Comparison of ENCODE assay signal across 25 cellular contexts in the genomic region with DNA sequence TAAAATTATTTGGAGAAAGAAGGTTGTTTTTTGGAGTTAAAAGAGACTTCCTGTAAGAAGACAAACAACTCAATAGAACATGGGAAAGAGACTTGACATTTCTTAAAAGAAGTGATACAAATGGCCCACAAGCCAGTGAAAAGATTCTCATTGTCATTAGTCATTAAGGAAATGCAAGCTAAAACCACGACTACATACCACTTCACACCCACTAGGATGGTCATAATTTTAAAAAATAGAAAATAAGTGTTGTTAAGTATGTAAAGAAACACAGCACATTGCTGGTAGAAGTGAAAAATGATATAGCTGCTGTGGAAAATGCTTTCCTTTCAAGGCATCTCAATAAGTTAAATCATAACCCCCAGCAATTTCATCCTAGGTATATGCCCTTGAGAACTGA. TPM values are rescaled to one million over a fixed set of nuclear protein-coding genes. Genes with fewer than 3 reads are reported as not detected.
DNase-seq lines count a peak whose midpoint lies in the region; ATAC-seq and TF ChIP-seq lines count a peak whose summit lies in the region.
"Had no signal": no experiment of that assay in that cellular context is flagged by ENCODE, and none has a peak within 500 bp of the region (broad histone marks: within the 10 kb centered on the region; RNA-seq: fewer than 3 reads in every experiment).

No MANE protein-coding gene starts in this region.

- peaks cover 48% of the 10 kb centered on the region for H3K4me1 Mint-ChIP-seq in activated CD4-positive, alpha-beta memory T cell treated with anti-CD3 and anti-CD28 coated beads, Interleukin-2, amount 10 ng/mL, durations not matched to agents 7 days and 5 days
- peaks cover 5% of the 10 kb centered on the region for H3K4me1 Mint-ChIP-seq in activated CD4-positive, alpha-beta memory T cell treated with anti-CD3 and anti-CD28 coated beads for 36 hours (ENCODE audit: low read depth)
- H3K4me1 Mint-ChIP-seq in T-helper 1 cell treated with Interleukin-12 subunit alpha and Interleukin-12 subunit beta and Interleukin-4 antibody, amounts not matched to agents 30 μg/mL and 1 μg/mL, for 36 hours (ENCODE audit: low read depth) = peaks cover 18% of the 10 kb centered on the region
- H3K4me1 Mint-ChIP-seq in immature natural killer cell (peaks cover 78 to 99% of the 10 kb centered on the region in 2 donors), nephron progenitor cell (no peaks in the 10 kb centered on the region)
- H3K4me1 Mint-ChIP-seq in stimulated activated naive CD8-positive, alpha-beta T cell treated with anti-CD3 and anti-CD28 coated beads, Interleukin-15, amount 100 ng/mL, for 72 hours = peaks cover 8% of the 10 kb centered on the region

- no peak for TF ChIP-seq CTCF in nephron progenitor cell (IDR thresholded peaks at IDR 0.05)

- CTCF ChIA-PET in activated CD4-positive, alpha-beta memory T cell treated with anti-CD3 and anti-CD28 coated beads, Interleukin-2, amount 10 ng/mL, durations not matched to agents 7 days and 5 days (lab: Charles Lee) = interaction anchor here (0.5 to 3.6 kb wide), 7 partner anchors 10 to 144 kb away, joined by 3 to 24 read pairs (median 8); a partner anchor contains a TSS
- CTCF ChIA-PET in activated CD4-positive, alpha-beta memory T cell treated with anti-CD3 and anti-CD28 coated beads for 36 hours (lab: Charles Lee) = interaction anchor here (0.6 to 1.2 kb wide), 3 partner anchors 9 to 89 kb away, joined by 3 to 4 read pairs (median 3); no protein-coding TSS in a partner anchor

- POLR2A ChIA-PET in activated CD4-positive, alpha-beta memory T cell treated with anti-CD3 and anti-CD28 coated beads, Interleukin-2, amount 10 ng/mL, durations not matched to agents 7 days and 5 days (lab: Charles Lee) = interaction anchor here (1.0 to 2.5 kb wide), 4 partner anchors 10 to 732 kb away, joined by 3 to 13 read pairs (median 4); a partner anchor contains a TSS
- POLR2A ChIA-PET in activated CD4-positive, alpha-beta memory T cell treated with anti-CD3 and anti-CD28 coated beads for 36 hours (lab: Charles Lee) = interaction anchor here (0.6 kb wide), 1 partner anchor 263 kb away, joined by 3 read pairs; no protein-coding TSS in a partner anchor

- no peak for DNase-seq in activated CD4-positive, alpha-beta memory T cell treated with anti-CD3 and anti-CD28 coated beads, Interleukin-2, amount 10 ng/mL, durations not matched to agents 7 days and 5 days
- no peak for DNase-seq in activated CD4-positive, alpha-beta memory T cell treated with anti-CD3 and anti-CD28 coated beads for 36 hours
- peak; percentile 77 to 78 (median 78) for DNase-seq in immature natural killer cell
- DNase-seq in stimulated activated naive CD8-positive, alpha-beta T cell treated with anti-CD3 and anti-CD28 coated beads, Interleukin-15, amount 100 ng/mL, for 72 hours = no peak
- no peak for DNase-seq in HPDE6-E6E7 (ENCODE audit: extremely low spot score)
- DNase-seq in RPMI8226 = no peak
- DNase-seq in nephron progenitor cell = no peak
- DNase-seq: activated naive CD8-positive, alpha-beta T cell treated with anti-CD3 and anti-CD28 coated beads, Interleukin-2, amount 10 ng/mL, durations not matched to agents 7 days and 5 days; BE2C; cerebellar nuclear complex; dorsolateral prefrontal cortex; glutamatergic neuron; H9; Karpas-422; kidney; lower lobe of right lung; mucosa of descending colon; NCI-H1092 treated with DMSO at 0.1 percent for 48 hours; NCI-H2081; upper lobe of right lung had no signal

- intact Hi-C loops in activated CD4-positive, alpha-beta memory T cell treated with anti-CD3 and anti-CD28 coated beads for 36 hours (cut with micrococcal nuclease) = loop anchor here (2.0 to 5.0 kb wide), 2 partner anchors 45 to 532 kb away; a partner anchor contains a TSS

- peak overlapping the region; percentile 85 for H3K27ac Mint-ChIP-seq in activated CD4-positive, alpha-beta memory T cell treated with anti-CD3 and anti-CD28 coated beads, Interleukin-2, amount 10 ng/mL, durations not matched to agents 7 days and 5 days
- no peak overlapping the region for H3K27ac Mint-ChIP-seq in activated CD4-positive, alpha-beta memory T cell treated with anti-CD3 and anti-CD28 coated beads for 36 hours
- peak overlapping the region; percentile 52 for H3K27ac Mint-ChIP-seq in T-helper 1 cell treated with Interleukin-12 subunit alpha and Interleukin-12 subunit beta and Interleukin-4 antibody, amounts not matched to agents 30 μg/mL and 1 μg/mL, for 36 hours
- peak overlapping the region; percentile 91 to 99 (median 96) for H3K27ac Mint-ChIP-seq in immature natural killer cell
- no peak overlapping the region for H3K27ac Mint-ChIP-seq in stimulated activated naive CD8-positive, alpha-beta T cell treated with anti-CD3 and anti-CD28 coated beads, Interleukin-15, amount 100 ng/mL, for 72 hours
- no peak overlapping the region for H3K27ac Mint-ChIP-seq in nephron progenitor cell
- H3K27ac Mint-ChIP-seq: activated T-cell treated with anti-CD3 and anti-CD28 coated beads, Interleukin-2, amount 50 U/mL, for 72 hours; H9; WTC11 had no signal

- peaks cover 12% of the 10 kb centered on the region for H3K9me3 Mint-ChIP-seq in activated CD4-positive, alpha-beta memory T cell treated with anti-CD3 and anti-CD28 coated beads, Interleukin-2, amount 10 ng/mL, durations not matched to agents 7 days and 5 days
- H3K9me3 Mint-ChIP-seq in activated CD4-positive, alpha-beta memory T cell treated with anti-CD3 and anti-CD28 coated beads for 36 hours = no peaks in the 10 kb centered on the region
- H3K9me3 Mint-ChIP-seq in T-helper 1 cell treated with Interleukin-12 subunit alpha and Interleukin-12 subunit beta and Interleukin-4 antibody, amounts not matched to agents 30 μg/mL and 1 μg/mL, for 36 hours = peaks cover 11% of the 10 kb centered on the region
- H3K9me3 Mint-ChIP-seq in immature natural killer cell (peaks cover 0 to 15% (median 5%) of the 10 kb centered on the region in 6 donors), nephron progenitor cell (peaks cover 14% of the 10 kb centered on the region)
- H3K9me3 Mint-ChIP-seq in stimulated activated naive CD8-positive, alpha-beta T cell treated with anti-CD3 and anti-CD28 coated beads, Interleukin-15, amount 100 ng/mL, for 72 hours = no peaks in the 10 kb centered on the region
- H3K9me3 Mint-ChIP-seq: activated naive CD8-positive, alpha-beta T cell treated with anti-CD3 and anti-CD28 coated beads, Interleukin-2, amount 10 ng/mL, durations not matched to agents 7 days and 5 days; activated T-cell treated with anti-CD3 and anti-CD28 coated beads, Interleukin-2, amount 50 U/mL, for 72 hours; H9; WTC11 had no signal

- peaks cover 2% of the 10 kb centered on the region for H3K27me3 Mint-ChIP-seq in activated CD4-positive, alpha-beta memory T cell treated with anti-CD3 and anti-CD28 coated beads, Interleukin-2, amount 10 ng/mL, durations not matched to agents 7 days and 5 days
- no peaks in the 10 kb centered on the region for H3K27me3 Mint-ChIP-seq in activated CD4-positive, alpha-beta memory T cell treated with anti-CD3 and anti-CD28 coated beads for 36 hours
- H3K27me3 Mint-ChIP-seq in T-helper 1 cell treated with Interleukin-12 subunit alpha and Interleukin-12 subunit beta and Interleukin-4 antibody, amounts not matched to agents 30 μg/mL and 1 μg/mL, for 36 hours (ENCODE audit: low read depth) = peaks cover 3% of the 10 kb centered on the region
- H3K27me3 Mint-ChIP-seq in immature natural killer cell (ENCODE audit: low read depth in 3 of 3) (peaks cover 2 to 16% (median 5%) of the 10 kb centered on the region in 3 donors), nephron progenitor cell (ENCODE audit: low read depth, poor library complexity) (peaks cover 3% of the 10 kb centered on the region)
- H3K27me3 Mint-ChIP-seq in stimulated activated naive CD8-positive, alpha-beta T cell treated with anti-CD3 and anti-CD28 coated beads, Interleukin-15, amount 100 ng/mL, for 72 hours = no peaks in the 10 kb centered on the region
- H3K27me3 Mint-ChIP-seq: activated naive CD8-positive, alpha-beta T cell treated with anti-CD3 and anti-CD28 coated beads, Interleukin-2, amount 10 ng/mL, durations not matched to agents 7 days and 5 days had no signal

- no peak overlapping the region for H3K4me3 Mint-ChIP-seq in activated CD4-positive, alpha-beta memory T cell treated with anti-CD3 and anti-CD28 coated beads, Interleukin-2, amount 10 ng/mL, durations not matched to agents 7 days and 5 days
- H3K4me3 Mint-ChIP-seq in activated CD4-positive, alpha-beta memory T cell treated with anti-CD3 and anti-CD28 coated beads for 36 hours = no peak overlapping the region
- no peak overlapping the region for H3K4me3 Mint-ChIP-seq in T-helper 1 cell treated with Interleukin-12 subunit alpha and Interleukin-12 subunit beta and Interleukin-4 antibody, amounts not matched to agents 30 μg/mL and 1 μg/mL, for 36 hours
- H3K4me3 Mint-ChIP-seq in immature natural killer cell (peak overlapping the region; percentile 45 to 84 (median 76)), nephron progenitor cell (no peak overlapping the region)
- H3K4me3 Mint-ChIP-seq in stimulated activated naive CD8-positive, alpha-beta T cell treated with anti-CD3 and anti-CD28 coated beads, Interleukin-15, amount 100 ng/mL, for 72 hours = no peak overlapping the region
- H3K4me3 Mint-ChIP-seq: H9, WTC11 had no signal

- ATAC-seq in stimulated activated naive CD8-positive, alpha-beta T cell treated with anti-CD3 and anti-CD28 coated beads, Interleukin-15, amount 100 ng/mL, for 72 hours = peak; percentile 48
- ATAC-seq: GM12878, Right ventricle myocardium inferior, WTC11 had no signal

- H3K36me3 Mint-ChIP-seq in activated CD4-positive, alpha-beta memory T cell treated with anti-CD3 and anti-CD28 coated beads, Interleukin-2, amount 10 ng/mL, durations not matched to agents 7 days and 5 days (ENCODE audit: low read depth) = peaks cover 15% of the 10 kb centered on the region
- no peaks in the 10 kb centered on the region for H3K36me3 Mint-ChIP-seq in activated CD4-positive, alpha-beta memory T cell treated with anti-CD3 and anti-CD28 coated beads for 36 hours
- peaks cover 11% of the 10 kb centered on the region for H3K36me3 Mint-ChIP-seq in T-helper 1 cell treated with Interleukin-12 subunit alpha and Interleukin-12 subunit beta and Interleukin-4 antibody, amounts not matched to agents 30 μg/mL and 1 μg/mL, for 36 hours (ENCODE audit: low read depth)
- H3K36me3 Mint-ChIP-seq in immature natural killer cell = peaks cover 14 to 27% (median 17%) of the 10 kb centered on the region in 3 donors
- no peaks in the 10 kb centered on the region for H3K36me3 Mint-ChIP-seq in nephron progenitor cell (ENCODE audit: low read depth)
- H3K36me3 Mint-ChIP-seq: WTC11 had no signal

RNA-seq across cellular contexts. Expression of a gene that starts 44.4 kb away (rescaled TPM):
- 10 to 100 TPM; 20.6 TPM for total RNA-seq in activated CD4-positive, alpha-beta memory T cell treated with anti-CD3 and anti-CD28 coated beads, Interleukin-2, amount 10 ng/mL, durations not matched to agents 7 days and 5 days
- total RNA-seq in activated CD4-positive, alpha-beta memory T cell treated with anti-CD3 and anti-CD28 coated beads for 36 hours = 10 to 100 TPM; 11.6 to 13.5 TPM
- polyA plus RNA-seq in immature natural killer cell = 10 to 100 TPM; 14.1 to 32.9 (median 24.2) TPM

Comparison
In these comparisons a context has a peak if more than half of its experiments do, and no peak if none do; other contexts are left out.
1. H3K27ac Mint-ChIP-seq: peak in activated CD4-positive, alpha-beta memory T cell treated with anti-CD3 and anti-CD28 coated beads, Interleukin-2, amount 10 ng/mL, durations not matched to agents 7 days and 5 days (single experiment), T-helper 1 cell treated with Interleukin-12 subunit alpha and Interleukin-12 subunit beta and Interleukin-4 antibody, amounts not matched to agents 30 μg/mL and 1 μg/mL, for 36 hours (single experiment) and immature natural killer cell (6 of 6); none in activated CD4-positive, alpha-beta memory T cell treated with anti-CD3 and anti-CD28 coated beads for 36 hours (single experiment), stimulated activated naive CD8-positive, alpha-beta T cell treated with anti-CD3 and anti-CD28 coated beads, Interleukin-15, amount 100 ng/mL, for 72 hours (0 of 2) and nephron progenitor cell (single experiment).
2. DNase-seq: peak in immature natural killer cell (3 of 3); none in activated CD4-positive, alpha-beta memory T cell treated with anti-CD3 and anti-CD28 coated beads, Interleukin-2, amount 10 ng/mL, durations not matched to agents 7 days and 5 days (single experiment), activated CD4-positive, alpha-beta memory T cell treated with anti-CD3 and anti-CD28 coated beads for 36 hours (single experiment), stimulated activated naive CD8-positive, alpha-beta T cell treated with anti-CD3 and anti-CD28 coated beads, Interleukin-15, amount 100 ng/mL, for 72 hours (0 of 2), HPDE6-E6E7 (single experiment), RPMI8226 (single experiment) and nephron progenitor cell (single experiment).
3. H3K4me3 Mint-ChIP-seq: peak in immature natural killer cell (5 of 5); none in activated CD4-positive, alpha-beta memory T cell treated with anti-CD3 and anti-CD28 coated beads, Interleukin-2, amount 10 ng/mL, durations not matched to agents 7 days and 5 days (single experiment), activated CD4-positive, alpha-beta memory T cell treated with anti-CD3 and anti-CD28 coated beads for 36 hours (single experiment), T-helper 1 cell treated with Interleukin-12 subunit alpha and Interleukin-12 subunit beta and Interleukin-4 antibody, amounts not matched to agents 30 μg/mL and 1 μg/mL, for 36 hours (single experiment), stimulated activated naive CD8-positive, alpha-beta T cell treated with anti-CD3 and anti-CD28 coated beads, Interleukin-15, amount 100 ng/mL, for 72 hours (0 of 2) and nephron progenitor cell (single experiment).